Comparison of ENCODE assay signal across 16 cellular contexts in the genomic region with DNA sequence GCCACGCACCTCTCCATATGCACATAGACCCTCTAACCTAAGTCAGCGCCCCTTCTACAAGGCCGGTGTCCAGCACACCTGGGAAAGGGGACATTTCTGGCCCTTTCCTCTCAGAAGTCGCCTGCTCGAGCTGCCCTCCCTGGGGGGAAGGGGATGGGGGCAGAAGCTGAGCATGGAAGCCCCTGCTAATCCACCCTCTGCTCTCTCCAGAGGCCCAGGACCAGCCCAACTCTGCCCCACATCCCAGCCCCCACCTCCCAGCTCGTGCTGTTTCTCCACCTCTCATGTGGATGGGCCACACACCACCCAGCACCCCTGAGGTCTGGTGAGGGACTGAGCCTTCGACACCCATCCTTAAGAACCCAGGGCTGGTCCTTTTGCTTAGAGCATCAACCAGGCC. TPM values are rescaled to one million over a fixed set of nuclear protein-coding genes. Genes with fewer than 3 reads are reported as not detected.
A peak's percentile ranks its signal among the peaks of the same experiment; 100 is the strongest.
DNase-seq lines count a peak whose midpoint lies in the region; ATAC-seq and TF ChIP-seq lines count a peak whose summit lies in the region.
"Had no signal": no experiment of that assay in that cellular context is flagged by ENCODE, and none has a peak within 500 bp of the region (broad histone marks: within the 10 kb centered on the region; RNA-seq: fewer than 3 reads in every experiment).

No MANE protein-coding gene starts in this region.

- no peak for TF ChIP-seq POLR2A in spleen (IDR thresholded peaks at IDR 0.05)

- H3K27me3 Mint-ChIP-seq in CD4-positive, alpha-beta T cell: no peaks in the 10 kb centered on the region
- H3K27me3 Mint-ChIP-seq in T-cell: no peaks in the 10 kb centered on the region

- H3K4me1 ChIP-seq in right atrium auricular region (peaks cover 0 to 99% of the 10 kb centered on the region in 2 donors), spleen (peaks cover 67 to 100% (median 98%) of the 10 kb centered on the region in 6 donors)

- peaks cover 16% of the 10 kb centered on the region for H3K36me3 Mint-ChIP-seq in CD4-positive, alpha-beta T cell (ENCODE audit: low read depth)
- peaks cover 6% of the 10 kb centered on the region for H3K36me3 Mint-ChIP-seq in T-cell

- CTCF ChIA-PET in CD4-positive, alpha-beta T cell (lab: Charles Lee): interaction anchor here (3.3 kb wide), 1 partner anchor 56 kb away, joined by 25 read pairs; no protein-coding TSS in a partner anchor
- CTCF ChIA-PET in T-cell (lab: Charles Lee): no interaction called here

- no peak for DNase-seq in CD4-positive, alpha-beta T cell
- no peak for DNase-seq in T-cell
- no peak for DNase-seq in right atrium auricular region (ENCODE audit: low spot score)
- DNase-seq in spleen: peak; percentile 76
- DNase-seq in OCI-M2 (lab: John Stamatoyannopoulos, UW; ENCODE audit: unreplicated experiment): no peak
- DNase-seq in RPMI8226: no peak
- DNase-seq: Calu3, GF-D8, GM23248, mesendoderm, NCI-H1694 treated with DMSO at 0.1 percent for 48 hours, NCI-H748 treated with DMSO at 0.1 percent for 48 hours, ovary had no signal

- H3K9me3 Mint-ChIP-seq in CD4-positive, alpha-beta T cell: no peaks in the 10 kb centered on the region
- H3K9me3 Mint-ChIP-seq in T-cell: no peaks in the 10 kb centered on the region
- H3K9me3 Mint-ChIP-seq: activated naive CD4-positive, alpha-beta T cell treated with anti-CD3 and anti-CD28 coated beads, Interleukin-2, amount 50 U/mL, for 72 hours had no signal

- ATAC-seq in CD4-positive, alpha-beta T cell (ENCODE audit: poor library complexity): no peak
- ATAC-seq in T-cell (replicated peaks in 1 of 4) (no peak), HG03095 (IDR thresholded peaks at IDR 0.05; ENCODE audit: unreplicated experiment) (no peak)
- ATAC-seq: activated naive CD4-positive, alpha-beta T cell treated with anti-CD3 and anti-CD28 coated beads, Interleukin-2, amount 50 U/mL, for 72 hours; esophagus mucosa had no signal

- no peaks in the 10 kb centered on the region for H3K27me3 ChIP-seq in CD4-positive, alpha-beta T cell (ENCODE audit: control insufficient read depth, insufficient read depth, low read length)
- H3K27me3 ChIP-seq in right atrium auricular region (no peaks in the 10 kb centered on the region), spleen (replicated peaks in 1 of 7) (no peaks in the 10 kb centered on the region)
- H3K27me3 ChIP-seq: ovary had no signal

- intact Hi-C loops in CD4-positive, alpha-beta T cell (cut with DNase I, micrococcal nuclease): no loop called here
- intact Hi-C loops in spleen (cut with DNase I; ENCODE audit: low total_unique reads): no loop called here

- 87 to 95% (median 93%) methylated on average over 7 of the region's 7 CpGs for WGBS in spleen, 5 donors

- H3K4me1 Mint-ChIP-seq in CD4-positive, alpha-beta T cell (ENCODE audit: low read depth): peaks cover 57% of the 10 kb centered on the region
- peaks cover 84 to 94% (median 92%) of the 10 kb centered on the region in 3 donors for H3K4me1 Mint-ChIP-seq in T-cell

- H3K9me3 ChIP-seq in CD4-positive, alpha-beta T cell (ENCODE audit: control insufficient read depth, low read length): no peaks in the 10 kb centered on the region
- H3K9me3 ChIP-seq in right atrium auricular region (no peaks in the 10 kb centered on the region), spleen (no peaks in the 10 kb centered on the region)
- H3K9me3 ChIP-seq: ovary had no signal

- peak overlapping the region; percentile 96 for H3K27ac Mint-ChIP-seq in CD4-positive, alpha-beta T cell
- peak overlapping the region; percentile 69 to 71 for H3K27ac Mint-ChIP-seq in T-cell

- H3K36me3 ChIP-seq in right atrium auricular region (no peaks in the 10 kb centered on the region), spleen (peaks cover 0 to 77% (median 0%) of the 10 kb centered on the region in 6 donors)
- H3K36me3 ChIP-seq: ovary had no signal

- H3K4me3 ChIP-seq in right atrium auricular region: no peak overlapping the region
- peak overlapping the region in 1 of 8 donors; percentile 52 for H3K4me3 ChIP-seq in spleen
- H3K4me3 ChIP-seq: GM23248, ovary had no signal

- peak overlapping the region; percentile 18 for H3K27ac ChIP-seq in CD4-positive, alpha-beta T cell (ENCODE audit: low read depth, low read length)
- peak overlapping the region; percentile 59 to 72 for H3K27ac ChIP-seq in right atrium auricular region
- H3K27ac ChIP-seq in spleen: peak overlapping the region in 7 of 8 donors; percentile 95 to 99 (median 98)
- H3K27ac ChIP-seq: GM23248, ovary had no signal

- TF ChIP-seq CTCF in CD4-positive, alpha-beta T cell (IDR thresholded peaks at IDR 0.05): no peak
- TF ChIP-seq CTCF in right atrium auricular region (IDR thresholded peaks at IDR 0.05) (no peak), spleen (IDR thresholded peaks at IDR 0.05 in 8 of 11, conservative IDR thresholded peaks at IDR 0.05 in 3 of 11) (no peak)

- H3K4me3 Mint-ChIP-seq in CD4-positive, alpha-beta T cell: peak overlapping the region; percentile 54
- H3K4me3 Mint-ChIP-seq in T-cell: peak overlapping the region in 1 of 3 donors; percentile 2

- POLR2A ChIA-PET in CD4-positive, alpha-beta T cell (lab: Charles Lee): no interaction called here
- POLR2A ChIA-PET in T-cell (lab: Charles Lee): no interaction called here

RNA-seq across cellular contexts. Expression of a gene that starts 14.8 kb away (rescaled TPM):
- 10 to 100 TPM; 61.9 to 62.6 TPM for total RNA-seq in CD4-positive, alpha-beta T cell
- total RNA-seq in T-cell (100 to 1,000 TPM in 2 of 5 donors, 10 to 100 TPM in 3; 55.0 to 130 (median 99.6) TPM), right atrium auricular region (10 to 100 TPM; 17.0 to 25.6 TPM), spleen (100 to 1,000 TPM; 142 to 233 (median 183) TPM)
- 10 to 100 TPM; 28.5 to 63.2 (median 36.8) TPM for polyA plus RNA-seq in spleen

RNA-seq across cellular contexts. Expression of a gene that starts 48.3 kb away (rescaled TPM):
- 10 to 100 TPM; 63.0 to 67.3 TPM for total RNA-seq in CD4-positive, alpha-beta T cell
- total RNA-seq in T-cell (10 to 100 TPM; 73.5 to 85.9 (median 75.8) TPM), right atrium auricular region (10 to 100 TPM; 48.1 to 65.2 TPM), spleen (100 to 1,000 TPM in 1 of 7 donors, 10 to 100 TPM in 6; 70.3 to 108 (median 93.7) TPM)
- polyA plus RNA-seq in spleen: 10 to 100 TPM; 10.1 to 15.3 (median 10.5) TPM

Comparison
In these comparisons a context has a peak if more than half of its experiments do, and no peak if none do; other contexts are left out.
1. H3K27ac ChIP-seq: peak in every context shown above with its lines; median percentile 98 in spleen; 66 in right atrium auricular region; 18 in CD4-positive, alpha-beta T cell.